In genomic region chr1:5338466-5338865, GRCh38 we compare ENCODE assay signal across 23 cellular contexts.
"Had no signal": no experiment of that assay in that cellular context is flagged by ENCODE, and none has a peak within 500 bp of the region (broad histone marks: within the 10 kb centered on the region; RNA-seq: fewer than 3 reads in every experiment).

No MANE protein-coding gene starts in this region.

- FAIRE-seq: islet of Langerhans had no signal

- ATAC-seq: esophagus mucosa; gastroesophageal sphincter; heart right ventricle; left cardiac atrium; left lung; natural killer cell; right cardiac atrium; stimulated activated memory B cell treated with anti-CD40 and anti-IgM and Interleukin-4, amounts not matched to agents 10 μg/mL and 1 μg/mL and 100 μg/mL, for 72 hours; stimulated activated naive CD8-positive, alpha-beta T cell treated with anti-CD3 and anti-CD28 coated beads, Interleukin-15, Interleukin-2, amounts not matched to agents 100 U/mL and 50 U/mL, for 24 hours; upper lobe of right lung had no signal

- H3K27ac Mint-ChIP-seq: endodermal cell; natural killer cell; stimulated activated memory B cell treated with anti-CD40 and anti-IgM and Interleukin-4, amounts not matched to agents 10 μg/mL and 1 μg/mL and 100 μg/mL, for 72 hours had no signal

- H3K4me1 Mint-ChIP-seq: endodermal cell; natural killer cell; stimulated activated memory B cell treated with anti-CD40 and anti-IgM and Interleukin-4, amounts not matched to agents 10 μg/mL and 1 μg/mL and 100 μg/mL, for 72 hours had no signal

- H3K4me3 Mint-ChIP-seq: endodermal cell; natural killer cell; stimulated activated memory B cell treated with anti-CD40 and anti-IgM and Interleukin-4, amounts not matched to agents 10 μg/mL and 1 μg/mL and 100 μg/mL, for 72 hours had no signal

- DNase-seq: cerebellar nuclear complex; dorsolateral prefrontal cortex; effector CD4-positive, alpha-beta T cell; endodermal cell; foreskin fibroblast; glutamatergic neuron; heart right ventricle; hippocampal formation; left cardiac atrium; left lung; mesendoderm; natural killer cell; right cardiac atrium; sigmoid colon; spleen; stimulated activated CD4-positive, alpha-beta T cell treated with anti-CD3 and anti-CD28 coated beads, Interleukin-4, amount 100 ng/mL, for 4 hours; stimulated activated naive CD8-positive, alpha-beta T cell treated with anti-CD3 and anti-CD28 coated beads, Interleukin-15, Interleukin-2, amounts not matched to agents 100 U/mL and 50 U/mL, for 24 hours; upper lobe of right lung; uterus had no signal

- H3K36me3 Mint-ChIP-seq: natural killer cell; stimulated activated memory B cell treated with anti-CD40 and anti-IgM and Interleukin-4, amounts not matched to agents 10 μg/mL and 1 μg/mL and 100 μg/mL, for 72 hours had no signal
